ENCODE assay signal across 25 cellular contexts in genomic region chr3:22523925-22524324, GRCh38.
"Had no signal": no experiment of that assay in that cellular context is flagged by ENCODE, and none has a peak within 500 bp of the region (broad histone marks: within the 10 kb centered on the region; RNA-seq: fewer than 3 reads in every experiment).

No MANE protein-coding gene starts in this region.

- H3K4me3 ChIP-seq: colonic mucosa, esophagus squamous epithelium, gastrocnemius medialis, heart right ventricle, left lung, lower lobe of right lung, mucosa of descending colon had no signal

- H3K4me1 ChIP-seq: colonic mucosa, esophagus squamous epithelium, gastrocnemius medialis, heart right ventricle, left lung, lower lobe of right lung had no signal

- ATAC-seq: effector memory CD8-positive, alpha-beta T cell; esophagus mucosa; gastrocnemius medialis; heart right ventricle; left cardiac atrium; left lung; left ventricle myocardium superior; lower lobe of right lung; mucosa of descending colon had no signal

- H3K27ac ChIP-seq: colonic mucosa, epithelial cell of prostate, esophagus squamous epithelium, gastrocnemius medialis, heart right ventricle, left lung, lower lobe of right lung had no signal

- H3K9me3 ChIP-seq: colonic mucosa, esophagus squamous epithelium, gastrocnemius medialis, lower lobe of right lung, mucosa of descending colon had no signal

- H3K27me3 ChIP-seq: colonic mucosa, esophagus squamous epithelium, gastrocnemius medialis, heart right ventricle, left lung had no signal

- DNase-seq: colonic mucosa; cortex of kidney; effector CD8-positive, alpha-beta T cell; effector memory CD8-positive, alpha-beta T cell; endodermal cell; erythroblast; esophagus squamous epithelium; foreskin fibroblast; foreskin melanocyte; gastrocnemius medialis; glutamatergic neuron; head of caudate nucleus; heart right ventricle; hippocampal formation; left cardiac atrium; left lung; left ventricle myocardium superior; lower lobe of right lung; mesenchymal stem cell; mucosa of descending colon; naive B cell had no signal

- FAIRE-seq: islet of Langerhans, keratinocyte had no signal

- H3K36me3 ChIP-seq: colonic mucosa, esophagus squamous epithelium, gastrocnemius medialis, heart right ventricle, left lung, lower lobe of right lung had no signal
